Comparison of ENCODE assay signal across 1 cellular context in the genomic region with DNA sequence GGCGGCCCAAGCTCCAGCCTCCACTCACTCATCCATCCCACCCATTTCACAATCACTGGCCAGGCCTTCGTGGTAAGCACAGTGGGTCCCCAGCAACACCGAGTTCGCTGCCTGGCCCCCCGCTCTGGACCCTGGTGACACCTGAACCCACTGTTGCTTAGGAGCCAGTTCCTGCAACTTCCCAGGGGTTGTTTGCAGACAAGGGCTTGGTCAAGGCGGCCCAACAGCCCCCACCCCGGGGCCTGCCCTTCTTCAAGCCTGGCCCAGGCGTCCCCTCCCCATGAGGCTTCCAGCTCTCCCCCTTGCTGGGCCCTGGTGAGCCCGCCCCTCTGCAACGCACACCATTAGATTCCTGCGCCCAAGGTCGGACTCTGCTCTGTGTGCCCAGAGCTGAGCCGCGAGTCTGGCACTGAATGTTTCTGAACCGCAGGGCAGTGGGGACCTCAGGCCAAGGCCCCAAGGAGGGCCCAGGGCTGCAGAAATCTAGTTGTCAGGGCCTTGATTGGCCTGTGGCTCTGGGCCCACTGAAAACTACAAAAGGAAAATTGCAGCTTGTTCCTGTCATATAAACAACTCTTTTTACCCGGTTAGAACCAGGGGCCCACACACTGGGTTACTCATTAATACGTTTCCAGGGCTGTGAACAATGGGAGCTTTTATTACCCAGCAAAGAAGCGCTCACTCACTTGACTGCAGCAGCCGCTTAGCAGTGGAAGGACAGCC.
TF ChIP-seq lines count a peak whose summit lies in the region.

No MANE protein-coding gene starts in this region.

TF ChIP-seq in HepG2, 621 proteins besides CTCF, POLR2A, EP300 and RAD21 (continued from another document and continues in another):
- peak; percentile 41 for TF ChIP-seq ZNF407 (CRISPR knock-in tag; IDR thresholded peaks at IDR 0.05; ENCODE audit: not compliant biosample characterization)
- TF ChIP-seq ZNF234 (CRISPR knock-in tag; conservative IDR thresholded peaks at IDR 0.05): no peak
- peak; percentile 84; the same call in 1 of the 2 replicates for TF ChIP-seq KLF6 (CRISPR knock-in tag; IDR thresholded peaks at IDR 0.05)
- no peak for TF ChIP-seq HNRNPK (IDR thresholded peaks at IDR 0.05; ENCODE audit: low read depth, low read length, poor library complexity, severe bottlenecking)
- TF ChIP-seq FOXK2 (IDR thresholded peaks at IDR 0.05): peak; percentile 89
- TF ChIP-seq EHMT2 (IDR thresholded peaks at IDR 0.05; ENCODE audit: borderline replicate concordance, low read depth, low read length): no peak
- TF ChIP-seq ZNF713 (CRISPR knock-in tag; IDR thresholded peaks at IDR 0.05): 0 out of 2 replicates have a peak, but pooled peaks have one; percentile 92
- TF ChIP-seq FOXP1 (IDR thresholded peaks at IDR 0.05): no peak
- TF ChIP-seq FOXP1 (CRISPR knock-in tag; IDR thresholded peaks at IDR 0.05): peak; percentile 73
- peak; percentile 66 for TF ChIP-seq ZSCAN29 (CRISPR knock-in tag; conservative IDR thresholded peaks at IDR 0.05)
- TF ChIP-seq RARA (CRISPR knock-in tag; IDR thresholded peaks at IDR 0.05): peak; percentile 46
- TF ChIP-seq, protein P1, sequence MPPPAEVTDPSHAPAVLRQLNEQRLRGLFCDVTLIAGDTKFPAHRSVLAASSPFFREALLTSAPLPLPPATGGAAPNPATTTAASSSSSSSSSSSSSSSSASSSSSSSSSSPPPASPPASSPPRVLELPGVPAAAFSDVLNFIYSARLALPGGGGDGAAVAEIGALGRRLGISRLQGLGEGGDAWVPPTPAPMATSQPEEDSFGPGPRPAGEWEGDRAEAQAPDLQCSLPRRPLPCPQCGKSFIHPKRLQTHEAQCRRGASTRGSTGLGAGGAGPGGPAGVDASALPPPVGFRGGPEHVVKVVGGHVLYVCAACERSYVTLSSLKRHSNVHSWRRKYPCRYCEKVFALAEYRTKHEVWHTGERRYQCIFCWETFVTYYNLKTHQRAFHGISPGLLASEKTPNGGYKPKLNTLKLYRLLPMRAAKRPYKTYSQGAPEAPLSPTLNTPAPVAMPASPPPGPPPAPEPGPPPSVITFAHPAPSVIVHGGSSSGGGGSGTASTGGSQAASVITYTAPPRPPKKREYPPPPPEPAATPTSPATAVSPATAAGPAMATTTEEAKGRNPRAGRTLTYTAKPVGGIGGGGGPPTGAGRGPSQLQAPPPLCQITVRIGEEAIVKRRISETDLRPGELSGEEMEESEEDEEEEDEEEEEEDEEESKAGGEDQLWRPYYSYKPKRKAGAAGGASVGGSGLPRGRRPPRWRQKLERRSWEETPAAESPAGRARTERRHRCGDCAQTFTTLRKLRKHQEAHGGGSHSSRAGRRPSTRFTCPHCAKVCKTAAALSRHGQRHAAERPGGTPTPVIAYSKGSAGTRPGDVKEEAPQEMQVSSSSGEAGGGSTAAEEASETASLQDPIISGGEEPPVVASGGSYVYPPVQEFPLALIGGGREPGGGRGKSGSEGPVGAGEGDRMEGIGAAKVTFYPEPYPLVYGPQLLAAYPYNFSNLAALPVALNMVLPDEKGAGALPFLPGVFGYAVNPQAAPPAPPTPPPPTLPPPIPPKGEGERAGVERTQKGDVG (CRISPR knock-in tag; IDR thresholded peaks at IDR 0.05; ENCODE audit: borderline replicate concordance): 0 out of 2 replicates have a peak, but pooled peaks have one; percentile 69
- TF ChIP-seq, protein P2, sequence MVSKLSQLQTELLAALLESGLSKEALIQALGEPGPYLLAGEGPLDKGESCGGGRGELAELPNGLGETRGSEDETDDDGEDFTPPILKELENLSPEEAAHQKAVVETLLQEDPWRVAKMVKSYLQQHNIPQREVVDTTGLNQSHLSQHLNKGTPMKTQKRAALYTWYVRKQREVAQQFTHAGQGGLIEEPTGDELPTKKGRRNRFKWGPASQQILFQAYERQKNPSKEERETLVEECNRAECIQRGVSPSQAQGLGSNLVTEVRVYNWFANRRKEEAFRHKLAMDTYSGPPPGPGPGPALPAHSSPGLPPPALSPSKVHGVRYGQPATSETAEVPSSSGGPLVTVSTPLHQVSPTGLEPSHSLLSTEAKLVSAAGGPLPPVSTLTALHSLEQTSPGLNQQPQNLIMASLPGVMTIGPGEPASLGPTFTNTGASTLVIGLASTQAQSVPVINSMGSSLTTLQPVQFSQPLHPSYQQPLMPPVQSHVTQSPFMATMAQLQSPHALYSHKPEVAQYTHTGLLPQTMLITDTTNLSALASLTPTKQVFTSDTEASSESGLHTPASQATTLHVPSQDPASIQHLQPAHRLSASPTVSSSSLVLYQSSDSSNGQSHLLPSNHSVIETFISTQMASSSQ (IDR thresholded peaks at IDR 0.05; ENCODE audit: low read depth): peak; percentile 97
- TF ChIP-seq, protein P2 (CRISPR knock-in tag; IDR thresholded peaks at IDR 0.05; ENCODE audit: borderline replicate concordance): peak; percentile 97; the same call in 1 of the 2 replicates
- peak; percentile 83; the same call in 1 of the 2 replicates for TF ChIP-seq ZNF205 (CRISPR knock-in tag; IDR thresholded peaks at IDR 0.05)
- no peak; the same call in 1 of the 2 replicates for TF ChIP-seq ZFP41 (CRISPR knock-in tag; IDR thresholded peaks at IDR 0.05; ENCODE audit: borderline replicate concordance)
- no peak for TF ChIP-seq NR1H2 (CRISPR knock-in tag; IDR thresholded peaks at IDR 0.05; ENCODE audit: borderline replicate concordance, low read depth)
- TF ChIP-seq SETDB1 (CRISPR knock-in tag; IDR thresholded peaks at IDR 0.05; ENCODE audit: borderline replicate concordance): no peak
- TF ChIP-seq NPAS2 (CRISPR knock-in tag; IDR thresholded peaks at IDR 0.05; ENCODE audit: borderline replicate concordance): no peak
- no peak for TF ChIP-seq CHCHD3 (CRISPR knock-in tag; IDR thresholded peaks at IDR 0.05)
- peak; percentile 80 for TF ChIP-seq SP4 (CRISPR knock-in tag; IDR thresholded peaks at IDR 0.05)
- TF ChIP-seq ZNF768 (CRISPR knock-in tag; IDR thresholded peaks at IDR 0.05): no peak; the same call in 1 of the 2 replicates
- no peak for TF ChIP-seq ZBTB40 (IDR thresholded peaks at IDR 0.05)
- peak; percentile 16; the same call in 1 of the 2 replicates for TF ChIP-seq ZBTB40 (CRISPR knock-in tag; IDR thresholded peaks at IDR 0.05)
- no peak for TF ChIP-seq ZNF24 (IDR thresholded peaks at IDR 0.05)
- TF ChIP-seq SMAD9 (CRISPR knock-in tag; IDR thresholded peaks at IDR 0.05): 0 out of 2 replicates have a peak, but pooled peaks have one; percentile 71
